In the genomic region with DNA sequence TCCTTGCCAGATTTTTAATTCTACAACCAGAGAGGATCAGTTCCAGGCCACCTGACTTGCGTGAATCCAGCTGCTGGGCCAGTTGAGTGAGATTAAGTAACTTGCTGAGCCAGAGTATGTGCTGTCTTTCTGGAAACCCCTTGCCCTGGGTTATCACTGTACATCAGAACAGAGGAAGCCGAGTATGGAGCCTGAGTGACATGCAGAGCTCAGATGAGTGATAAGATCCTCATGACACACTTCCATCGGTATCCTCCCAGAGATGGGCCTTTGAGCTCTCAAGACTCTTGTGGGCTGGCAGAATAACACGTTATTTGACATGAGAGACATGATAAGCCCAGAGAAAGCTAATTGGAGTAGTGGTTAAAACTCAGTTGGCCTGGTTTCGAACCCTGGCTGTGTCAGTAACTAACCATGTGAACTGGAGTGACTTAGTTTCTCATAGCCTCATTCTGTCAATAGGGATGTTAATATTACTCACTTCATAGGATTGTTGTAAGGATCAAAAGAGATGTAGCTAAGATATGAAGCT, we compare ENCODE assay signal across 7 cellular contexts.
A peak's percentile ranks its signal among the peaks of the same experiment; 100 is the strongest.
DNase-seq lines count a peak whose midpoint lies in the region; TF ChIP-seq lines count a peak whose summit lies in the region.

No MANE protein-coding gene starts in this region.

- DNase-seq in ELF-1 (ENCODE audit: low read depth, low spot score) (peak; percentile 49), brain microvascular endothelial cell (peak; percentile 51), esophagus muscularis mucosa (ENCODE audit: extremely low spot score) (no peak), colonic mucosa (no peak), DMS153 (lab: John Stamatoyannopoulos, UW) (no peak)
- peak; percentile 43 for DNase-seq in Jurkat, Clone E6-1 (ENCODE audit: low read depth, low spot score)

- H3K27ac ChIP-seq in brain microvascular endothelial cell = peak overlapping the region; percentile 36
- H3K27ac ChIP-seq in neutrophil = peak overlapping the region; percentile 64
- no peak overlapping the region for H3K27ac ChIP-seq in esophagus muscularis mucosa (replicated peaks in 1 of 4)
- no peak overlapping the region for H3K27ac ChIP-seq in colonic mucosa

- in situ Hi-C loops in brain microvascular endothelial cell (cut with HindIII; ENCODE audit: low pct_ligation_motif_present, low sequenced_read_pairs) = no loop called here

- H3K27me3 ChIP-seq in brain microvascular endothelial cell (replicated peaks) (no peaks in the 10 kb centered on the region), neutrophil (no peaks in the 10 kb centered on the region), esophagus muscularis mucosa (no peaks in the 10 kb centered on the region), colonic mucosa (no peaks in the 10 kb centered on the region)

- intact Hi-C loops in esophagus muscularis mucosa (cut with DNase I) (no loop called here), colonic mucosa (cut with DNase I) (no loop called here)

- 64% methylated on average over 5 of the region's 5 CpGs for WGBS in esophagus muscularis mucosa

- H3K9me3 ChIP-seq in neutrophil (no peaks in the 10 kb centered on the region), esophagus muscularis mucosa (no peaks in the 10 kb centered on the region), colonic mucosa (no peaks in the 10 kb centered on the region)

- no peak overlapping the region for H3K4me3 ChIP-seq in Jurkat, Clone E6-1 (ENCODE audit: low read length)
- H3K4me3 ChIP-seq in brain microvascular endothelial cell (ENCODE audit: low read depth, low read length) = no peak overlapping the region
- H3K4me3 ChIP-seq in neutrophil (ENCODE audit: low read depth in 1 of 2, low read length in 1 of 2) = no peak overlapping the region
- no peak overlapping the region for H3K4me3 ChIP-seq in esophagus muscularis mucosa
- H3K4me3 ChIP-seq in colonic mucosa = no peak overlapping the region

- no peak for TF ChIP-seq POLR2A in esophagus muscularis mucosa (IDR thresholded peaks at IDR 0.05; ENCODE audit: low read depth)

- H3K4me1 ChIP-seq in neutrophil (ENCODE audit: control insufficient read depth in 1 of 2, insufficient read depth in 1 of 2, low read depth in 1 of 2, low read length in 1 of 2) (peaks cover 35 to 45% of the 10 kb centered on the region in 2 experiments), esophagus muscularis mucosa (peaks cover 37 to 54% (median 49%) of the 10 kb centered on the region in 4 donors), colonic mucosa (no peaks in the 10 kb centered on the region)

- no peaks in the 10 kb centered on the region for H3K36me3 ChIP-seq in brain microvascular endothelial cell (replicated peaks)
- no peaks in the 10 kb centered on the region for H3K36me3 ChIP-seq in neutrophil
- no peaks in the 10 kb centered on the region for H3K36me3 ChIP-seq in esophagus muscularis mucosa
- no peaks in the 10 kb centered on the region for H3K36me3 ChIP-seq in colonic mucosa

- no peak for TF ChIP-seq CTCF in brain microvascular endothelial cell (IDR thresholded peaks at IDR 0.05; ENCODE audit: low read depth, low read length, missing control alignments)
- no peak for TF ChIP-seq CTCF in neutrophil (IDR thresholded peaks at IDR 0.05)
- no peak for TF ChIP-seq CTCF in esophagus muscularis mucosa (IDR thresholded peaks at IDR 0.05)
- no peak for TF ChIP-seq CTCF in colonic mucosa (IDR thresholded peaks at IDR 0.05)

- TF ChIP-seq EP300 in esophagus muscularis mucosa (IDR thresholded peaks at IDR 0.05) = no peak

- H3K9ac ChIP-seq in colonic mucosa (ENCODE audit: low read depth in 2 of 2, low read length in 2 of 2) = no peak overlapping the region

Comparison
In these comparisons a context has a peak if more than half of its experiments do, and no peak if none do; other contexts are left out.
1. DNase-seq: peak in ELF-1 (single experiment), Jurkat, Clone E6-1 (single experiment) and brain microvascular endothelial cell (single experiment); none in esophagus muscularis mucosa (single experiment), colonic mucosa (single experiment) and DMS153 (single experiment).
2. H3K27ac ChIP-seq: peak in brain microvascular endothelial cell (single experiment) and neutrophil (single experiment); none in esophagus muscularis mucosa (0 of 4) and colonic mucosa (single experiment).